Comparison of ENCODE assay signal across 22 cellular contexts in the genomic region with DNA sequence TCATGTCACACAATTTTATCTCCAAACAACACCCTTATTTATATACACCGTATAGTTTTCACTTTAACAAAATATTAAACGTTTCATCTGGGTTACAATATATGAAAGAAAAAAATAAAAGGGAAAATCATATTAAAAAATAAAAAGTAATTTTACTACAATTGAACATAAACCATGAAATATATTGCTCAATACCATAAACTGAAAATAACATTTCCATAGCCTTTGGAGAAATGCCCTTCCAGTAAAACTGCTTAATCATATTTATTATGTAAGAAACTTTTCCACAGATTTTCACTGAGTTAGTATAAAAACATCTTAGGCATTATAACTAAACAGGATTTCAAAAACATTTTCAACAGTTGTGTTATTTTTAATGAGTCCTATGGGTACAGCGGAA. TPM values are rescaled to one million over a fixed set of nuclear protein-coding genes. Genes with fewer than 3 reads are reported as not detected.
"Had no signal": no experiment of that assay in that cellular context is flagged by ENCODE, and none has a peak within 500 bp of the region (broad histone marks: within the 10 kb centered on the region; RNA-seq: fewer than 3 reads in every experiment).

No MANE protein-coding gene starts in this region.

- H3K9me3 ChIP-seq: prostate gland had no signal

- H3K27me3 Mint-ChIP-seq: central memory CD8-positive, alpha-beta T cell; naive thymus-derived CD8-positive, alpha-beta T cell; stimulated activated naive B cell treated with anti-CD40 and anti-IgM and Interleukin-4, amounts not matched to agents 10 μg/mL and 1 μg/mL and 100 μg/mL, for 72 hours; stimulated activated naive CD8-positive, alpha-beta T cell treated with anti-CD3 and anti-CD28 coated beads, Interleukin-15, Interleukin-2, amounts not matched to agents 100 ng/mL and 50 ng/mL, for 24 hours had no signal

- H3K4me3 Mint-ChIP-seq: central memory CD8-positive, alpha-beta T cell had no signal

- H2AFZ ChIP-seq: hepatocyte, neural progenitor cell had no signal

- H3K4me2 ChIP-seq: hepatocyte, neural progenitor cell had no signal

- H3K27me3 ChIP-seq: gastrocnemius medialis, hepatocyte, right atrium auricular region, sigmoid colon, spleen, tibial nerve, upper lobe of left lung had no signal

- FAIRE-seq: urothelium cell line had no signal

- ATAC-seq: effector memory CD8-positive, alpha-beta T cell; gastrocnemius medialis; left ventricle myocardium superior; lower lobe of right lung; naive thymus-derived CD8-positive, alpha-beta T cell; stimulated activated naive B cell treated with anti-CD40 and anti-IgM and Interleukin-4, amounts not matched to agents 10 μg/mL and 1 μg/mL and 100 μg/mL, for 72 hours had no signal

- H3K27ac Mint-ChIP-seq: effector memory CD8-positive, alpha-beta T cell; neural progenitor cell; stimulated activated naive B cell treated with anti-CD40 and anti-IgM and Interleukin-4, amounts not matched to agents 10 μg/mL and 1 μg/mL and 100 μg/mL, for 72 hours; stimulated activated naive CD8-positive, alpha-beta T cell treated with anti-CD3 and anti-CD28 coated beads, Interleukin-15, Interleukin-2, amounts not matched to agents 100 ng/mL and 50 ng/mL, for 24 hours had no signal

- DNase-seq: cortex of kidney; effector memory CD8-positive, alpha-beta T cell; gastrocnemius medialis; head of caudate nucleus; kidney glomerular epithelial cell; left ventricle myocardium superior; lower lobe of right lung; naive thymus-derived CD8-positive, alpha-beta T cell; sigmoid colon; spleen; stimulated activated naive B cell treated with anti-CD40 and anti-IgM and Interleukin-4, amounts not matched to agents 10 μg/mL and 1 μg/mL and 100 μg/mL, for 72 hours; upper lobe of left lung had no signal

- H3K9ac ChIP-seq: neural progenitor cell had no signal

- H3K27ac ChIP-seq: gastrocnemius medialis, hepatocyte, lower lobe of right lung, neural progenitor cell, prostate gland, right atrium auricular region, sigmoid colon, spleen, thoracic aorta, tibial nerve, upper lobe of left lung had no signal

- H3K4me1 ChIP-seq: neural progenitor cell, prostate gland had no signal

- H3K36me3 ChIP-seq: neural progenitor cell, prostate gland, right atrium auricular region, thoracic aorta had no signal

- H3K4me3 ChIP-seq: hepatocyte, lower lobe of right lung, neural progenitor cell, prostate gland, right atrium auricular region, sigmoid colon, tibial nerve, upper lobe of left lung had no signal

RNA-seq across cellular contexts. Expression of gene ZNF665, which starts 32.8 kb away (rescaled TPM):
- total RNA-seq: myocyte had no signal
